ENCODE assay signal across 9 cellular contexts in genomic region chr12:66234037-66234693, GRCh38. TPM values are rescaled to one million over a fixed set of nuclear protein-coding genes. Genes with fewer than 3 reads are reported as not detected.
DNase-seq lines count a peak whose midpoint lies in the region; ATAC-seq and TF ChIP-seq lines count a peak whose summit lies in the region.
"Not testable (repeated sequence)": the region's sequence is repeated elsewhere in the genome, so short reads cannot be mapped to it uniquely, and the experiment has no call there.
"Had no signal": no experiment of that assay in that cellular context is flagged by ENCODE, and none has a peak within 500 bp of the region (broad histone marks: within the 10 kb centered on the region; RNA-seq: fewer than 3 reads in every experiment).

No MANE protein-coding gene starts in this region.

- not testable (repeated sequence) for H2BK15ac ChIP-seq in mesenchymal stem cell (ENCODE audit: low read depth, poor library complexity, severe bottlenecking)

- H2AFZ ChIP-seq in mesenchymal stem cell (ENCODE audit: low read depth, low read length) = not testable (repeated sequence)

- H3K79me1 ChIP-seq in mesenchymal stem cell (replicated peaks; ENCODE audit: low read length, poor library complexity, severe bottlenecking) = not testable (repeated sequence)

- H3K27ac Mint-ChIP-seq in chondrocyte (ENCODE audit: unreplicated experiment) = not testable (repeated sequence)

- H3K36me3 Mint-ChIP-seq in chondrocyte (ENCODE audit: low read depth) = not testable (repeated sequence)

- H2AK5ac ChIP-seq in mesenchymal stem cell (ENCODE audit: low read length, severe bottlenecking) = not testable (repeated sequence)

- H3K9me3 ChIP-seq in mesenchymal stem cell (ENCODE audit: control insufficient read depth, low read length) = not testable (repeated sequence)

- not testable (repeated sequence) for H3K4ac ChIP-seq in mesenchymal stem cell (ENCODE audit: low read depth in 1 of 2, low read length in 2 of 2)

- not testable (repeated sequence) for H3K4me2 ChIP-seq in mesenchymal stem cell (ENCODE audit: low read length, poor library complexity, severe bottlenecking)

- H3K4me3 Mint-ChIP-seq in chondrocyte (ENCODE audit: unreplicated experiment) = not testable (repeated sequence)

- peaks cover 0 to 21% of the 10 kb centered on the region in 2 experiments for H3K36me3 ChIP-seq in mesenchymal stem cell (ENCODE audit: control insufficient read depth in 1 of 2, insufficient read depth in 2 of 2, low read depth in 1 of 2, low read length in 2 of 2)

- H3K23ac ChIP-seq in mesenchymal stem cell (ENCODE audit: low read length in 2 of 2) = not testable (repeated sequence)

- H3K4me1 ChIP-seq in mesenchymal stem cell (ENCODE audit: control insufficient read depth, insufficient read depth, low read depth, low read length) = not testable (repeated sequence)

- H4K8ac ChIP-seq in mesenchymal stem cell (ENCODE audit: low read length) = not testable (repeated sequence)

- H2BK5ac ChIP-seq in mesenchymal stem cell (ENCODE audit: low read depth, low read length, poor library complexity, severe bottlenecking) = not testable (repeated sequence)

- H3K9ac ChIP-seq in mesenchymal stem cell (ENCODE audit: low read length) = peak overlapping the region; percentile 67

- WGBS in mesenchymal stem cell = 74% methylated on average over 12 of the region's 13 CpGs

- peaks cover 0 to 33% of the 10 kb centered on the region in 2 experiments for H3K27me3 ChIP-seq in mesenchymal stem cell (ENCODE audit: control insufficient read depth in 1 of 2, insufficient read depth in 1 of 2, low read length in 2 of 2)

- not testable (repeated sequence) for H3K4me1 Mint-ChIP-seq in chondrocyte (ENCODE audit: low read depth)

- not testable (repeated sequence) for H3K9me3 Mint-ChIP-seq in chondrocyte (ENCODE audit: low read depth)

- ATAC-seq in GM21723 (IDR thresholded peaks at IDR 0.05; ENCODE audit: unreplicated experiment) (peak; percentile 96), HG03460 (IDR thresholded peaks at IDR 0.05; ENCODE audit: unreplicated experiment) (peak; percentile 70)

- H2BK12ac ChIP-seq in mesenchymal stem cell (ENCODE audit: low read length in 2 of 2) = not testable (repeated sequence)

- peak; percentile 77 for DNase-seq in NCI-H526 treated with DMSO at 0.1 percent for 48 hours (lab: John Stamatoyannopoulos, UW)
- peak; percentile 41 for DNase-seq in activated CD4-positive, CD25-positive, alpha-beta regulatory T cell treated with anti-CD3 and anti-CD28 coated beads, Interleukin-2, amount 50 U/mL, for 72 hours
- not testable (repeated sequence) for DNase-seq in chondrocyte (ENCODE audit: low spot score)
- peak; percentile 58 for DNase-seq in mesenchymal stem cell
- peak in 26 of 49 donors; percentile 2 to 54 (median 20) for DNase-seq in substantia nigra (lab: John Stamatoyannopoulos, UW)

- not testable (repeated sequence) for H3K27me3 Mint-ChIP-seq in chondrocyte (ENCODE audit: low read depth)

- H4K91ac ChIP-seq in mesenchymal stem cell (ENCODE audit: low read length) = not testable (repeated sequence)

- H3K27ac ChIP-seq in mesenchymal stem cell (ENCODE audit: low read length, poor library complexity, severe bottlenecking); substantia nigra (ENCODE audit: low read depth, low read length, poor library complexity, severe bottlenecking): not testable (repeated sequence)

- TF ChIP-seq CTCF in GM12875 (IDR thresholded peaks at IDR 0.05; ENCODE audit: borderline replicate concordance, insufficient read depth, low read depth, low read length) (peak; percentile 27; the same call in 1 of the 2 replicates), chondrocyte (IDR thresholded peaks at IDR 0.05) (peak; percentile 29)

- not testable (repeated sequence) for H3K14ac ChIP-seq in mesenchymal stem cell (ENCODE audit: low read length in 2 of 2)

- H2BK120ac ChIP-seq in mesenchymal stem cell (ENCODE audit: low read depth, low read length) = not testable (repeated sequence)

- not testable (repeated sequence) for H3K18ac ChIP-seq in mesenchymal stem cell (ENCODE audit: low read depth in 1 of 2, low read length in 2 of 2)

- not testable (repeated sequence) for H3K4me3 ChIP-seq in GM12875 (ENCODE audit: low read depth, low read length)
- H3K4me3 ChIP-seq in mesenchymal stem cell (ENCODE audit: insufficient read depth in 1 of 2, low read depth in 1 of 2, low read length in 2 of 2) = peak overlapping the region in 1 of 2 experiments; percentile 66

RNA-seq across cellular contexts. Expression of gene IRAK3, which starts 45.2 kb away (rescaled TPM):
- 0.97 to 2.0 TPM (median 1.9 TPM) in 3 replicates for total RNA-seq in chondrocyte
- polyA plus RNA-seq in mesenchymal stem cell (2013, experiment 1 of 2) = 0.58 TPM
- 0.92 TPM for polyA plus RNA-seq in mesenchymal stem cell (2013, experiment 2 of 2)
- total RNA-seq: SJSA1 had no signal
